ENCODE assay signal across 24 cellular contexts in genomic region chr13:44266772-44267171, GRCh38.
DNase-seq lines count a peak whose midpoint lies in the region; ATAC-seq and TF ChIP-seq lines count a peak whose summit lies in the region.
"Had no signal": no experiment of that assay in that cellular context is flagged by ENCODE, and none has a peak within 500 bp of the region (broad histone marks: within the 10 kb centered on the region; RNA-seq: fewer than 3 reads in every experiment).

No MANE protein-coding gene starts in this region.

- H3K4me1 ChIP-seq in mammary epithelial cell (ENCODE audit: insufficient read depth, low read length) (no peaks in the 10 kb centered on the region), RWPE2 (ENCODE audit: insufficient read depth, poor library complexity, severe bottlenecking) (peaks cover 22% of the 10 kb centered on the region), mesenchymal stem cell (ENCODE audit: control insufficient read depth, insufficient read depth, low read depth, low read length) (peaks cover 1% of the 10 kb centered on the region)

- H2AK5ac ChIP-seq in mesenchymal stem cell (ENCODE audit: low read length, severe bottlenecking) = no peak overlapping the region

- no peak overlapping the region for H3K23ac ChIP-seq in mesenchymal stem cell (ENCODE audit: low read length in 2 of 2)

- H3K79me1 ChIP-seq in mesenchymal stem cell (replicated peaks; ENCODE audit: low read length, poor library complexity, severe bottlenecking) = no peaks in the 10 kb centered on the region

- peak overlapping the region; percentile 87 for H2BK15ac ChIP-seq in mesenchymal stem cell (ENCODE audit: low read depth, poor library complexity, severe bottlenecking)

- H3K27me3 ChIP-seq in mammary epithelial cell (ENCODE audit: insufficient read depth, low read length) = no peaks in the 10 kb centered on the region
- H3K27me3 ChIP-seq in RWPE2 (ENCODE audit: insufficient read depth, poor library complexity, severe bottlenecking) = no peaks in the 10 kb centered on the region
- no peaks in the 10 kb centered on the region for H3K27me3 ChIP-seq in mesenchymal stem cell (ENCODE audit: control insufficient read depth in 1 of 2, insufficient read depth in 1 of 2, low read length in 2 of 2)
- H3K27me3 ChIP-seq: BE2C; BLaER1 treated with 17β-estradiol and CSF1 and Interleukin-3, amounts not matched to agents 10 nM and 100 nM had no signal

- H4K8ac ChIP-seq in mesenchymal stem cell (ENCODE audit: low read length) = no peak overlapping the region

- H3K4me3 Mint-ChIP-seq in MCF 10A (ENCODE audit: unreplicated experiment) (peak overlapping the region; percentile 7), chondrocyte (ENCODE audit: unreplicated experiment) (no peak overlapping the region)
- H3K4me3 Mint-ChIP-seq: CD4-positive, alpha-beta T cell; CD8-positive, alpha-beta memory T cell had no signal

- H3K27ac Mint-ChIP-seq in MCF 10A (ENCODE audit: low read depth, unreplicated experiment) = peak overlapping the region; percentile 97
- no peak overlapping the region for H3K27ac Mint-ChIP-seq in chondrocyte (ENCODE audit: unreplicated experiment)
- H3K27ac Mint-ChIP-seq: CD4-positive, alpha-beta T cell had no signal

- H3K9me3 ChIP-seq in mammary epithelial cell (replicated peaks; ENCODE audit: insufficient read depth, low read length) = no peaks in the 10 kb centered on the region
- H3K9me3 ChIP-seq in RWPE2 (ENCODE audit: severe bottlenecking) = no peaks in the 10 kb centered on the region
- H3K9me3 ChIP-seq in mesenchymal stem cell (ENCODE audit: control insufficient read depth, low read length) = no peaks in the 10 kb centered on the region
- H3K9me3 ChIP-seq: A549, BE2C had no signal

- DNase-seq in MCF 10A (ENCODE audit: unreplicated experiment) (no peak), mammary epithelial cell (no peak), RWPE2 (ENCODE audit: low spot score) (no peak), mesenchymal stem cell (no peak), chondrocyte (ENCODE audit: low spot score) (no peak)
- DNase-seq: 8988T; ACHN; AML-193; BE2C; Calu3; CD4-positive, alpha-beta T cell; CD8-positive, alpha-beta memory T cell; COR-L47; DMS53; DMS79 treated with DMSO at 0.1 percent for 48 hours; GF-D8; GM23248; H7; HCEC 1CT had no signal

- in situ Hi-C loops in mammary epithelial cell (cut with MboI; ENCODE audit: low sequenced_read_pairs in 2 of 2) = no loop called here

- CTCF ChIA-PET in MCF 10A (lab: Yijun Ruan, JAX) = interaction anchor here (0.9 to 1.1 kb wide), 2 partner anchors 16 to 24 kb away, joined by 4 to 7 read pairs; no protein-coding TSS in a partner anchor
- CTCF ChIA-PET in mammary epithelial cell (lab: Charles Lee; ENCODE audit: low non-redundant PET) = no interaction called here

- peak overlapping the region in 1 of 2 experiments; percentile 49 for H2BK12ac ChIP-seq in mesenchymal stem cell (ENCODE audit: low read length in 2 of 2)

- H3K4me1 Mint-ChIP-seq in MCF 10A (ENCODE audit: insufficient read depth, unreplicated experiment) (peaks cover 48% of the 10 kb centered on the region), chondrocyte (ENCODE audit: low read depth) (peaks cover 55% of the 10 kb centered on the region)
- H3K4me1 Mint-ChIP-seq: CD8-positive, alpha-beta memory T cell had no signal

- H3K4me2 ChIP-seq in mammary epithelial cell (ENCODE audit: insufficient read depth, low read depth, low read length) (no peak overlapping the region), mesenchymal stem cell (ENCODE audit: low read length, poor library complexity, severe bottlenecking) (no peak overlapping the region)
- H3K4me2 ChIP-seq: A549 had no signal

- no peak overlapping the region for H2BK5ac ChIP-seq in mesenchymal stem cell (ENCODE audit: low read depth, low read length, poor library complexity, severe bottlenecking)

- H3K14ac ChIP-seq in mesenchymal stem cell (ENCODE audit: low read length in 2 of 2) = peak overlapping the region in 1 of 2 experiments; percentile 49

- H3K27me3 Mint-ChIP-seq in MCF 10A (ENCODE audit: insufficient read depth, unreplicated experiment) (no peaks in the 10 kb centered on the region), chondrocyte (ENCODE audit: low read depth) (no peaks in the 10 kb centered on the region)

- no peak overlapping the region for H3K18ac ChIP-seq in mesenchymal stem cell (ENCODE audit: low read depth in 1 of 2, low read length in 2 of 2)

- POLR2A ChIA-PET in MCF 10A (lab: Yijun Ruan, JAX) = interaction anchor here (0.7 to 4.4 kb wide), 6 partner anchors 14 to 170 kb away, joined by 3 to 45 read pairs (median 13); no protein-coding TSS in a partner anchor

- H2BK120ac ChIP-seq in mesenchymal stem cell (ENCODE audit: low read depth, low read length) = no peak overlapping the region

- dilution Hi-C loops in mammary epithelial cell (cut with HindIII; ENCODE audit: low sequenced_read_pairs) = no loop called here

- TF ChIP-seq CTCF in MCF 10A (IDR thresholded peaks at IDR 0.05; ENCODE audit: unreplicated experiment) (no peak), mammary epithelial cell (conservative IDR thresholded peaks at IDR 0.05 in 1 of 2, IDR thresholded peaks at IDR 0.05 in 1 of 2; ENCODE audit: extremely low read depth in 1 of 2, insufficient read depth in 1 of 2, low read depth in 1 of 2, low read length in 2 of 2) (no peak), RWPE2 (IDR thresholded peaks at IDR 0.05; ENCODE audit: poor library complexity, severe bottlenecking) (no peak), chondrocyte (IDR thresholded peaks at IDR 0.05) (no peak)

- no peak overlapping the region for H3K4ac ChIP-seq in mesenchymal stem cell (ENCODE audit: low read depth in 1 of 2, low read length in 2 of 2)

- H2AFZ ChIP-seq in mammary epithelial cell (ENCODE audit: low read depth, low read length) (no peak overlapping the region), mesenchymal stem cell (ENCODE audit: low read depth, low read length) (no peak overlapping the region)
- H2AFZ ChIP-seq: GM23248 had no signal

- H3K27ac ChIP-seq in mammary epithelial cell (ENCODE audit: insufficient read depth, low read depth, low read length) = no peak overlapping the region
- H3K27ac ChIP-seq in RWPE2 (ENCODE audit: poor library complexity, severe bottlenecking) = peak overlapping the region; percentile 88
- H3K27ac ChIP-seq in mesenchymal stem cell (ENCODE audit: low read length, poor library complexity, severe bottlenecking) = no peak overlapping the region
- H3K27ac ChIP-seq: GM23248 had no signal

- H3K79me2 ChIP-seq in mammary epithelial cell (ENCODE audit: insufficient read depth, low read length) = no peaks in the 10 kb centered on the region

- 100% methylated on average over 1 of the region's 1 CpG for WGBS in mammary epithelial cell (ENCODE audit: low coverage, missing lambda C conversion rate)
- WGBS in mesenchymal stem cell = 94% methylated on average over 1 of the region's 1 CpG

- no peaks in the 10 kb centered on the region for H4K20me1 ChIP-seq in mammary epithelial cell (ENCODE audit: insufficient read depth, low read length)
- H4K20me1 ChIP-seq: BLaER1 treated with 17β-estradiol and CSF1 and Interleukin-3, amounts not matched to agents 10 nM and 100 nM had no signal

- ATAC-seq in RWPE2 (ENCODE audit: low read depth) (no peak), GM19328 (IDR thresholded peaks at IDR 0.05; ENCODE audit: unreplicated experiment) (no peak), GM21367 (IDR thresholded peaks at IDR 0.05; ENCODE audit: unreplicated experiment) (no peak)
- ATAC-seq: A549 had no signal

- no peak overlapping the region for H4K91ac ChIP-seq in mesenchymal stem cell (ENCODE audit: low read length)

- no TSS peak for BruUV-seq in MCF 10A (replicated peaks; lab: Mats Ljungman, UMichigan)
- BruUV-seq in mammary epithelial cell (replicated peaks; lab: Mats Ljungman, UMichigan) = no TSS peak

- no peaks in the 10 kb centered on the region for H3K9me3 Mint-ChIP-seq in MCF 10A (ENCODE audit: unreplicated experiment)
- H3K9me3 Mint-ChIP-seq in chondrocyte (ENCODE audit: low read depth) = no peaks in the 10 kb centered on the region
- H3K9me3 Mint-ChIP-seq: CD4-positive, alpha-beta T cell; CD8-positive, alpha-beta memory T cell had no signal

- intact Hi-C loops in MCF 10A (cut with micrococcal nuclease) (no loop called here), mammary epithelial cell (cut with micrococcal nuclease) (loop anchor here (5.0 kb wide), 1 partner anchor 46 kb away; no protein-coding TSS in a partner anchor)

- H3K4me3 ChIP-seq in mammary epithelial cell (replicated peaks in 1 of 3; ENCODE audit: insufficient read depth in 1 of 3, low read depth in 2 of 3, low read length in 3 of 3) (no peak overlapping the region), RWPE2 (ENCODE audit: severe bottlenecking) (no peak overlapping the region), mesenchymal stem cell (ENCODE audit: insufficient read depth in 1 of 2, low read depth in 1 of 2, low read length in 2 of 2) (no peak overlapping the region)
- H3K4me3 ChIP-seq: A549; BLaER1 treated with 17β-estradiol and CSF1 and Interleukin-3, amounts not matched to agents 10 nM and 100 nM; GM23248 had no signal

- no peaks in the 10 kb centered on the region for H3K36me3 ChIP-seq in mammary epithelial cell (ENCODE audit: insufficient read depth, low read length)
- H3K36me3 ChIP-seq in RWPE2 (ENCODE audit: low read depth) = no peaks in the 10 kb centered on the region
- H3K36me3 ChIP-seq in mesenchymal stem cell (ENCODE audit: control insufficient read depth in 1 of 2, insufficient read depth in 2 of 2, low read depth in 1 of 2, low read length in 2 of 2) = no peaks in the 10 kb centered on the region
- H3K36me3 ChIP-seq: BE2C; BLaER1 treated with 17β-estradiol and CSF1 and Interleukin-3, amounts not matched to agents 10 nM and 100 nM had no signal

- no peak overlapping the region for H3K9ac ChIP-seq in mammary epithelial cell (ENCODE audit: insufficient read depth, low read length)
- no peak overlapping the region for H3K9ac ChIP-seq in mesenchymal stem cell (ENCODE audit: low read length)
- H3K9ac ChIP-seq: BLaER1 treated with 17β-estradiol and CSF1 and Interleukin-3, amounts not matched to agents 10 nM and 100 nM; GM23248 had no signal

- H3K36me3 Mint-ChIP-seq in MCF 10A (ENCODE audit: insufficient read depth, unreplicated experiment) (peaks cover 6% of the 10 kb centered on the region), chondrocyte (ENCODE audit: low read depth) (no peaks in the 10 kb centered on the region)
- H3K36me3 Mint-ChIP-seq: CD14-positive monocyte had no signal
